In genomic region chr2:164903944-164904343, GRCh38 we compare ENCODE assay signal across 2 cellular contexts.
TF ChIP-seq lines count a peak whose summit lies in the region.

No MANE protein-coding gene starts in this region.

TF ChIP-seq in SK-N-SH treated with all-trans-retinoic acid at 6 μM for 48 hours, 23 proteins besides CTCF, POLR2A, EP300 and RAD21 (continued from another document):
- no peak for TF ChIP-seq BACH2 (CRISPR knock-in tag; IDR thresholded peaks at IDR 0.05; ENCODE audit: borderline replicate concordance)
- no peak for TF ChIP-seq ESRRG (CRISPR knock-in tag; IDR thresholded peaks at IDR 0.05)
- no peak for TF ChIP-seq POU6F1 (CRISPR knock-in tag; IDR thresholded peaks at IDR 0.05; ENCODE audit: borderline replicate concordance, low read depth)
- TF ChIP-seq SNAI2 (CRISPR knock-in tag; IDR thresholded peaks at IDR 0.05), result no peak

TF ChIP-seq in SK-N-SH, 30 proteins besides CTCF, POLR2A, EP300 and RAD21 (continued from another document):
- TF ChIP-seq, protein P1, sequence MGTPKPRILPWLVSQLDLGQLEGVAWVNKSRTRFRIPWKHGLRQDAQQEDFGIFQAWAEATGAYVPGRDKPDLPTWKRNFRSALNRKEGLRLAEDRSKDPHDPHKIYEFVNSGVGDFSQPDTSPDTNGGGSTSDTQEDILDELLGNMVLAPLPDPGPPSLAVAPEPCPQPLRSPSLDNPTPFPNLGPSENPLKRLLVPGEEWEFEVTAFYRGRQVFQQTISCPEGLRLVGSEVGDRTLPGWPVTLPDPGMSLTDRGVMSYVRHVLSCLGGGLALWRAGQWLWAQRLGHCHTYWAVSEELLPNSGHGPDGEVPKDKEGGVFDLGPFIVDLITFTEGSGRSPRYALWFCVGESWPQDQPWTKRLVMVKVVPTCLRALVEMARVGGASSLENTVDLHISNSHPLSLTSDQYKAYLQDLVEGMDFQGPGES (IDR thresholded peaks at IDR 0.05; ENCODE audit: low read depth, low read length), result no peak
- TF ChIP-seq NRF1 (IDR thresholded peaks at IDR 0.05; ENCODE audit: low read depth, low read length) (no peak), FOXJ3 (CRISPR knock-in tag; IDR thresholded peaks at IDR 0.05) (no peak), SIN3A (IDR thresholded peaks at IDR 0.05; ENCODE audit: borderline replicate concordance, low read depth, low read length) (no peak), GABPA (IDR thresholded peaks at IDR 0.05; ENCODE audit: low read depth) (no peak), NFIC (IDR thresholded peaks at IDR 0.05; ENCODE audit: borderline replicate concordance) (no peak), ELF1 (IDR thresholded peaks at IDR 0.05) (no peak), FOXM1 (IDR thresholded peaks at IDR 0.05; ENCODE audit: low read depth) (no peak), REST (IDR thresholded peaks at IDR 0.05; ENCODE audit: low read depth, low read length) (no peak)
- TF ChIP-seq, protein P2, sequence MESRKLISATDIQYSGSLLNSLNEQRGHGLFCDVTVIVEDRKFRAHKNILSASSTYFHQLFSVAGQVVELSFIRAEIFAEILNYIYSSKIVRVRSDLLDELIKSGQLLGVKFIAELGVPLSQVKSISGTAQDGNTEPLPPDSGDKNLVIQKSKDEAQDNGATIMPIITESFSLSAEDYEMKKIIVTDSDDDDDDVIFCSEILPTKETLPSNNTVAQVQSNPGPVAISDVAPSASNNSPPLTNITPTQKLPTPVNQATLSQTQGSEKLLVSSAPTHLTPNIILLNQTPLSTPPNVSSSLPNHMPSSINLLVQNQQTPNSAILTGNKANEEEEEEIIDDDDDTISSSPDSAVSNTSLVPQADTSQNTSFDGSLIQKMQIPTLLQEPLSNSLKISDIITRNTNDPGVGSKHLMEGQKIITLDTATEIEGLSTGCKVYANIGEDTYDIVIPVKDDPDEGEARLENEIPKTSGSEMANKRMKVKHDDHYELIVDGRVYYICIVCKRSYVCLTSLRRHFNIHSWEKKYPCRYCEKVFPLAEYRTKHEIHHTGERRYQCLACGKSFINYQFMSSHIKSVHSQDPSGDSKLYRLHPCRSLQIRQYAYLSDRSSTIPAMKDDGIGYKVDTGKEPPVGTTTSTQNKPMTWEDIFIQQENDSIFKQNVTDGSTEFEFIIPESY (IDR thresholded peaks at IDR 0.05; ENCODE audit: borderline replicate concordance, low read depth), result no peak
TF ChIP-seq in SK-N-SH: peak in this region for 0.
